9 cellular contexts compared by ENCODE assay signal in genomic region chr1:3474421-3474820, GRCh38.
"Had no signal": no experiment of that assay in that cellular context is flagged by ENCODE, and none has a peak within 500 bp of the region (broad histone marks: within the 10 kb centered on the region; RNA-seq: fewer than 3 reads in every experiment).

No MANE protein-coding gene starts in this region.

- H3K4me3 ChIP-seq: GM23338, K562 had no signal

- DNase-seq: H9, HCEC 1CT, HFFc6, IMR-90 had no signal

- H3K27ac ChIP-seq: HL-60 had no signal

- FAIRE-seq: H1, H54, K562 had no signal

- H3K4me2 ChIP-seq: GM23338 had no signal

- ATAC-seq: GM23338, K562 had no signal

- H2AFZ ChIP-seq: GM23338 had no signal
